In the genomic region with DNA sequence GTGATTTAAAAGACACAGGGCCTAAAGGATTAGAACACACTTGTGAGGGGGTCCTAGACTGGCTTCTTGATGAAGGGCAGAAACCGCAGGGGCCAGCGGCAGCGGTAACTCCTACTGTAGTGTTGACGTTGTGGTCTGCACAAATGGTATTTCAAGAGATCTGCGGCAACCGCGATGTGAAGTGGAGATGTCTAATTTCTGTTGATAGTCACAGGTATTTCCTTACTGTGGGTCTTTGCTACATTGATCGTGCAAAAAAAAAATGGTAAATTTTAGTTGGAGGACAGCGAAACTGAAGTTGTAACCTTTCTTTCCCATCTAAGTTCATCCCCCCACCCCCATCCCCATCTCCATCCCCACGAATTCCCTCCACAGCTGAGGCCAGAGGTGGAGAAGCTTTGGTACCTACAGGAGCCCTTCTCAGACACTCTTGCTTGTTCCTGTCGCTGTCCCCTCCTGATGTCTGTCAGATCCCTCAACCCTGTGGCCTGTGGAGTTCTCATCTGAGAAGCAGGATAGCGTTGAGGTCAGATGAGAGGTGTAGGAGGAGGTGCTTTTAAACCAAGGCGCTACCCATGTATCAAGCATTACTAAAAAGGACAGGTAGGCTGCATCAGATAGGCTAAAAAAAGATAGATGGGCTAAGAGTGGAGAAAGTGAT, we compare ENCODE assay signal across 8 cellular contexts. TPM values are rescaled to one million over a fixed set of nuclear protein-coding genes. Genes with fewer than 3 reads are reported as not detected.
A peak's percentile ranks its signal among the peaks of the same experiment; 100 is the strongest.
DNase-seq lines count a peak whose midpoint lies in the region; ATAC-seq and TF ChIP-seq lines count a peak whose summit lies in the region.

No MANE protein-coding gene starts in this region.

- no peaks in the 10 kb centered on the region for H3K36me3 ChIP-seq in HAP-1 (replicated peaks)
- H3K36me3 ChIP-seq in neutrophil = no peaks in the 10 kb centered on the region

- H3K4me1 ChIP-seq in HAP-1 = peaks cover 24% of the 10 kb centered on the region
- H3K4me1 ChIP-seq in foreskin keratinocyte = peaks cover 12% of the 10 kb centered on the region
- H3K4me1 ChIP-seq in neutrophil (ENCODE audit: control insufficient read depth in 1 of 2, insufficient read depth in 1 of 2, low read depth in 1 of 2, low read length in 1 of 2) = peaks cover 14 to 16% of the 10 kb centered on the region in 2 experiments

- DNase-seq in NCI-H524 (lab: John Stamatoyannopoulos, UW) (peak; percentile 40 to 49), NCI-H524 treated with DMSO at 0.1 percent for 48 hours (lab: John Stamatoyannopoulos, UW) (no peak), HAP-1 (ENCODE audit: low spot score in 2 of 2) (peak; percentile 26 to 39), NCI-H128 (lab: John Stamatoyannopoulos, UW; ENCODE audit: unreplicated experiment) (peak; percentile 28), foreskin keratinocyte (peak; percentile 12 to 23), ecto neural progenitor cell (ENCODE audit: low spot score) (no peak)
- peak; percentile 12 to 34 for DNase-seq in activated T-cell treated with anti-CD3 and anti-CD28 coated beads, Interleukin-2, amount 50 U/mL, for 72 hours

- peak overlapping the region; percentile 79 to 97 for H3K4me3 Mint-ChIP-seq in activated T-cell treated with anti-CD3 and anti-CD28 coated beads, Interleukin-2, amount 50 U/mL, for 72 hours

- H3K27ac ChIP-seq in foreskin keratinocyte = peak overlapping the region; percentile 59
- peak overlapping the region; percentile 43 for H3K27ac ChIP-seq in neutrophil

- H3K4me3 ChIP-seq in HAP-1 (peak overlapping the region; percentile 92), neutrophil (ENCODE audit: low read depth in 1 of 2, low read length in 1 of 2) (peak overlapping the region; percentile 84 to 99)

- TF ChIP-seq CTCF in foreskin keratinocyte (conservative IDR thresholded peaks at IDR 0.05) = no peak
- TF ChIP-seq CTCF in neutrophil (IDR thresholded peaks at IDR 0.05) = no peak

- peak; percentile 24 to 40 for ATAC-seq in activated T-cell treated with anti-CD3 and anti-CD28 coated beads, Interleukin-2, amount 50 U/mL, for 72 hours (replicated peaks in 1 of 2)
- peak; percentile 5 for ATAC-seq in foreskin keratinocyte

- H3K27me3 Mint-ChIP-seq in activated T-cell treated with anti-CD3 and anti-CD28 coated beads, Interleukin-2, amount 50 U/mL, for 72 hours (ENCODE audit: low read depth) = no peaks in the 10 kb centered on the region

- peaks cover 34% of the 10 kb centered on the region for H3K4me1 Mint-ChIP-seq in activated T-cell treated with anti-CD3 and anti-CD28 coated beads, Interleukin-2, amount 50 U/mL, for 72 hours (ENCODE audit: low read depth)

- H3K9me3 Mint-ChIP-seq in activated T-cell treated with anti-CD3 and anti-CD28 coated beads, Interleukin-2, amount 50 U/mL, for 72 hours = no peaks in the 10 kb centered on the region

- peak overlapping the region; percentile 96 for H3K27ac Mint-ChIP-seq in activated T-cell treated with anti-CD3 and anti-CD28 coated beads, Interleukin-2, amount 50 U/mL, for 72 hours

- no peaks in the 10 kb centered on the region for H3K9me3 ChIP-seq in HAP-1
- no peaks in the 10 kb centered on the region for H3K9me3 ChIP-seq in neutrophil

- in situ Hi-C loops in HAP-1 (cut with MboI; ENCODE audit: low sequenced_read_pairs) = no loop called here

- H3K36me3 Mint-ChIP-seq in activated T-cell treated with anti-CD3 and anti-CD28 coated beads, Interleukin-2, amount 50 U/mL, for 72 hours (ENCODE audit: insufficient read depth in 2 of 2) = no peaks in the 10 kb centered on the region

- H3K27me3 ChIP-seq in HAP-1 (ENCODE audit: low read depth) (no peaks in the 10 kb centered on the region), foreskin keratinocyte (no peaks in the 10 kb centered on the region), neutrophil (no peaks in the 10 kb centered on the region)

RNA-seq across cellular contexts. Expression of gene NTPCR, which starts 0.6 kb away (rescaled TPM):
- 10 to 100 TPM; 20.9 to 50.5 TPM for total RNA-seq in activated T-cell treated with anti-CD3 and anti-CD28 coated beads, Interleukin-2, amount 50 U/mL, for 72 hours
- 36.3 and 48.3 TPM in 2 replicates for total RNA-seq in foreskin keratinocyte
- polyA plus RNA-seq in foreskin keratinocyte = 48.7 and 64.2 TPM in 2 replicates

Comparison
In these comparisons a context has a peak if more than half of its experiments do, and no peak if none do; other contexts are left out.
1. DNase-seq: peak in NCI-H524 (2 of 2), HAP-1 (2 of 2), NCI-H128 (single experiment), activated T-cell treated with anti-CD3 and anti-CD28 coated beads, Interleukin-2, amount 50 U/mL, for 72 hours (2 of 2) and foreskin keratinocyte (2 of 2); none in NCI-H524 treated with DMSO at 0.1 percent for 48 hours (single experiment) and ecto neural progenitor cell (single experiment).